In genomic region chr12:66678640-66679268, GRCh38 we compare ENCODE assay signal across 2 cellular contexts.
A peak's percentile ranks its signal among the peaks of the same experiment; 100 is the strongest.
TF ChIP-seq lines count a peak whose summit lies in the region.

Gene GRIP1, minus strand, starts transcription at chr12:66679076. Its CDS starts 172 bp downstream, at chr12:66678904.

TF ChIP-seq in H1, 55 proteins besides CTCF, POLR2A, EP300 and RAD21:
- TF ChIP-seq KDM1A (IDR thresholded peaks at IDR 0.05; ENCODE audit: borderline replicate concordance, low read length) (no peak), NANOG (IDR thresholded peaks at IDR 0.05; ENCODE audit: insufficient read depth, low read depth, low read length, poor library complexity, severe bottlenecking) (no peak), SP4 (IDR thresholded peaks at IDR 0.05; ENCODE audit: low read length) (no peak), TAF1 (IDR thresholded peaks at IDR 0.05; ENCODE audit: low read depth, low read length) (no peak), TEAD4 (IDR thresholded peaks at IDR 0.05; ENCODE audit: low read depth, low read length) (peak; percentile 40; the same call in 1 of the 2 replicates)

TF ChIP-seq in neural cell, 6 proteins besides CTCF, POLR2A, EP300 and RAD21:
- TF ChIP-seq SMC3 (conservative IDR thresholded peaks at IDR 0.05; ENCODE audit: poor library complexity) (peak; percentile 57), POLR2AphosphoS5 (IDR thresholded peaks at IDR 0.05) (peak; percentile 89), REST (IDR thresholded peaks at IDR 0.05; ENCODE audit: borderline replicate concordance) (peak; percentile 77), TAF1 (IDR thresholded peaks at IDR 0.05; ENCODE audit: low read depth) (peak; percentile 16), MXI1 (conservative IDR thresholded peaks at IDR 0.05; ENCODE audit: poor library complexity, severe bottlenecking) (peak; percentile 24), EZH2 (IDR thresholded peaks at IDR 0.05; ENCODE audit: borderline replicate concordance, insufficient read depth, low read length, poor library complexity, severe bottlenecking) (no peak)
